Comparison of ENCODE assay signal across 15 cellular contexts in genomic region chr5:126477281-126477680, GRCh38. TPM values are rescaled to one million over a fixed set of nuclear protein-coding genes. Genes with fewer than 3 reads are reported as not detected.
A peak's percentile ranks its signal among the peaks of the same experiment; 100 is the strongest.
DNase-seq lines count a peak whose midpoint lies in the region; ATAC-seq and TF ChIP-seq lines count a peak whose summit lies in the region.
"Had no signal": no experiment of that assay in that cellular context is flagged by ENCODE, and none has a peak within 500 bp of the region (broad histone marks: within the 10 kb centered on the region; RNA-seq: fewer than 3 reads in every experiment).

No MANE protein-coding gene starts in this region.

- no peaks in the 10 kb centered on the region for H3K4me1 ChIP-seq in MM.1S (ENCODE audit: low read length)
- H3K4me1 ChIP-seq in suprapubic skin, result peaks cover 21% of the 10 kb centered on the region

- no peaks in the 10 kb centered on the region for H3K9me3 Mint-ChIP-seq in mesothelial cell of epicardium
- H3K9me3 Mint-ChIP-seq: activated T-cell treated with anti-CD3 and anti-CD28 coated beads, Interleukin-2, amount 50 U/mL, for 24 hours; stimulated activated naive B cell treated with anti-CD40 and anti-IgM and Interleukin-4, amounts not matched to agents 10 μg/mL and 1 μg/mL and 100 μg/mL, for 72 hours had no signal

- POLR2A ChIA-PET in GM10248 (lab: Yijun Ruan, JAX), result no interaction called here

- no peaks in the 10 kb centered on the region for H3K36me3 ChIP-seq in MM.1S (replicated peaks; ENCODE audit: insufficient read depth, low read length)
- peaks cover 37% of the 10 kb centered on the region for H3K36me3 ChIP-seq in suprapubic skin
- no peaks in the 10 kb centered on the region for H3K36me3 ChIP-seq in WERI-Rb-1

- 8% methylated on average over 1 of the region's 1 CpG for WGBS in suprapubic skin

- H3K27me3 Mint-ChIP-seq in mesothelial cell of epicardium (ENCODE audit: low read depth), result no peaks in the 10 kb centered on the region
- H3K27me3 Mint-ChIP-seq: activated T-cell treated with anti-CD3 and anti-CD28 coated beads, Interleukin-2, amount 50 U/mL, for 24 hours; stimulated activated naive B cell treated with anti-CD40 and anti-IgM and Interleukin-4, amounts not matched to agents 10 μg/mL and 1 μg/mL and 100 μg/mL, for 72 hours had no signal

- H3F3A ChIP-seq in MM.1S (ENCODE audit: insufficient read depth, low read length), result no peaks in the 10 kb centered on the region

- H4K20me1 ChIP-seq in MM.1S (ENCODE audit: insufficient read depth, low read length), result no peaks in the 10 kb centered on the region

- H3K9me2 ChIP-seq in MM.1S (replicated peaks; ENCODE audit: insufficient read depth, low read length), result no peaks in the 10 kb centered on the region

- DNase-seq in MM.1S (no peak), choroid plexus epithelial cell (ENCODE audit: low read depth) (peak; percentile 44), mesothelial cell of epicardium (ENCODE audit: low spot score in 2 of 2, unreplicated experiment in 2 of 2) (no peak), suprapubic skin (ENCODE audit: low spot score in 2 of 2) (no peak), islet precursor cell (no peak), WERI-Rb-1 (no peak), GM10248 (ENCODE audit: extremely low spot score) (no peak)
- DNase-seq: activated T-cell treated with anti-CD3 and anti-CD28 coated beads, Interleukin-2, amount 50 U/mL, for 24 hours; GOT3; left colon; NCI-H2171 treated with DMSO at 0.1 percent for 48 hours; stimulated activated naive B cell treated with anti-CD40 and anti-IgM and Interleukin-4, amounts not matched to agents 10 μg/mL and 1 μg/mL and 100 μg/mL, for 72 hours had no signal

- CTCF ChIA-PET in GM10248 (lab: Yijun Ruan, JAX), result interaction anchor here (0.8 to 1.2 kb wide), 2 partner anchors 14 to 124 kb away, joined by 3 read pairs; no protein-coding TSS in a partner anchor

- no peak for TF ChIP-seq EP300 in suprapubic skin (IDR thresholded peaks at IDR 0.05)

- ATAC-seq in esophagus mucosa, result no peak
- ATAC-seq: GM12878; left colon; stimulated activated naive B cell treated with anti-CD40 and anti-IgM and Interleukin-4, amounts not matched to agents 10 μg/mL and 1 μg/mL and 100 μg/mL, for 72 hours had no signal

- H3K9ac ChIP-seq in MM.1S (ENCODE audit: low read length), result peak overlapping the region; percentile 6; the same call in 1 of the 2 replicates

- peak overlapping the region; percentile 35 for H3K27ac Mint-ChIP-seq in mesothelial cell of epicardium
- H3K27ac Mint-ChIP-seq: activated T-cell treated with anti-CD3 and anti-CD28 coated beads, Interleukin-2, amount 50 U/mL, for 24 hours; stimulated activated naive B cell treated with anti-CD40 and anti-IgM and Interleukin-4, amounts not matched to agents 10 μg/mL and 1 μg/mL and 100 μg/mL, for 72 hours had no signal

- H3K27ac ChIP-seq in MM.1S (ENCODE audit: low read length) (peak overlapping the region; percentile 27; the same call in 1 of the 2 replicates), suprapubic skin (peak overlapping the region; percentile 77), WERI-Rb-1 (no peak overlapping the region)

- peak overlapping the region; percentile 6; the same call in 1 of the 2 replicates for H3K4me2 ChIP-seq in MM.1S (ENCODE audit: low read depth, low read length)

- TF ChIP-seq POLR2A in suprapubic skin (IDR thresholded peaks at IDR 0.05), result no peak

- H3K27me3 ChIP-seq in MM.1S (replicated peaks; ENCODE audit: insufficient read depth, low read length) (no peaks in the 10 kb centered on the region), suprapubic skin (no peaks in the 10 kb centered on the region), WERI-Rb-1 (ENCODE audit: insufficient read depth, low read depth, severe bottlenecking) (no peaks in the 10 kb centered on the region)

- TF ChIP-seq CTCF in MM.1S (IDR thresholded peaks at IDR 0.05; ENCODE audit: low read length), result no peak
- TF ChIP-seq CTCF in choroid plexus epithelial cell (conservative IDR thresholded peaks at IDR 0.05; ENCODE audit: low read depth, low read length), result no peak
- no peak for TF ChIP-seq CTCF in mesothelial cell of epicardium (IDR thresholded peaks at IDR 0.05; ENCODE audit: unreplicated experiment)
- no peak for TF ChIP-seq CTCF in suprapubic skin (IDR thresholded peaks at IDR 0.05)
- no peak for TF ChIP-seq CTCF in WERI-Rb-1 (IDR thresholded peaks at IDR 0.05; ENCODE audit: low read depth, low read length)
- no peak for TF ChIP-seq CTCF in GM10248 (IDR thresholded peaks at IDR 0.05; ENCODE audit: control extremely low read depth, extremely low read depth, low read depth, missing control alignments)

- H3K79me2 ChIP-seq in MM.1S (ENCODE audit: low read length), result no peaks in the 10 kb centered on the region

- peaks cover 31% of the 10 kb centered on the region for H3K36me3 Mint-ChIP-seq in mesothelial cell of epicardium

- H3K4me3 Mint-ChIP-seq in mesothelial cell of epicardium, result no peak overlapping the region
- H3K4me3 Mint-ChIP-seq: activated T-cell treated with anti-CD3 and anti-CD28 coated beads, Interleukin-2, amount 50 U/mL, for 24 hours; stimulated activated naive B cell treated with anti-CD40 and anti-IgM and Interleukin-4, amounts not matched to agents 10 μg/mL and 1 μg/mL and 100 μg/mL, for 72 hours had no signal

- peaks cover 10% of the 10 kb centered on the region for H3K4me1 Mint-ChIP-seq in mesothelial cell of epicardium
- H3K4me1 Mint-ChIP-seq: stimulated activated naive B cell treated with anti-CD40 and anti-IgM and Interleukin-4, amounts not matched to agents 10 μg/mL and 1 μg/mL and 100 μg/mL, for 72 hours had no signal

- no peaks in the 10 kb centered on the region for H3K9me3 ChIP-seq in MM.1S (replicated peaks; ENCODE audit: insufficient read depth, low read length)
- no peaks in the 10 kb centered on the region for H3K9me3 ChIP-seq in suprapubic skin
- H3K9me3 ChIP-seq in WERI-Rb-1 (ENCODE audit: severe bottlenecking), result no peaks in the 10 kb centered on the region

- H2AFZ ChIP-seq in MM.1S (ENCODE audit: low read length), result no peak overlapping the region

- H3K4me3 ChIP-seq in MM.1S (ENCODE audit: low read length) (no peak overlapping the region), choroid plexus epithelial cell (ENCODE audit: low read depth, low read length) (no peak overlapping the region), suprapubic skin (no peak overlapping the region), WERI-Rb-1 (ENCODE audit: low read depth, low read length) (no peak overlapping the region)
- H3K4me3 ChIP-seq: coronary artery, GM12878 had no signal

RNA-seq across cellular contexts. Expression of gene GRAMD2B, which starts 54.1 kb away (rescaled TPM):
- total RNA-seq in mesothelial cell of epicardium (12.0 to 15.0 TPM (median 14.0 TPM) in 3 replicates), suprapubic skin (10 to 100 TPM; 43.9 to 85.0 (median 52.3) TPM), esophagus mucosa (8.5 TPM)
